9 cellular contexts compared by ENCODE assay signal in the genomic region with DNA sequence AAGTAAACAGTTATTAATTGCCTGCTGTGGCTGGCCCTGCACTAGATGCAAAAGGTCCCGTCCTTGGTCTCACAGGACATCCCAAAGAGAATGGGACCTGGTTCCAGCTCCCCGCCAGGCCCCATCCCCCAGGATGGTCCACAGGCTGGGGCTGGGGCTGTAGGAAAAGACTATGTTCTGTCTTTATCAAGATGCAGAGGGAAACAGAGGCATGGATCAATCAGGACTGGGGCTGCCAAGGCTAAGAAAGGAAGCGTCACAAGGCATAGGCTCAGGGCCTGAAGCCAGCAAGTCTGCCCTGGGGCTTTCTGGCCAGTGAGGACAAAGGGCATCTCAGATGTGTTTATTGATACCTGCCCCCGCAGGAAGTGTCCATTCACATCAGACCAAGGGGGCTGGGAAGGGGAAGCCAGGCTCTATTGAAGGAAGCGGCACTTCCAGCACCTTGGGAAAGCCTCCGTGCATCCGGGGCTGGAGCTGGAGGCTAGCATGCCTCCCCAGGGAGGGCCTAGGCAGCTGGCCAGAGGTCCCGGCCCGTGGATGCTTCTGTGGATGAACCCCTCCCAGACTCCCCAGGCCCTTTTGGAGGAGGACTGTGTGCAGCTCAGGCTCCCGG. TPM values are rescaled to one million over a fixed set of nuclear protein-coding genes. Genes with fewer than 3 reads are reported as not detected.
DNase-seq lines count a peak whose midpoint lies in the region; ATAC-seq and TF ChIP-seq lines count a peak whose summit lies in the region.
"Had no signal": no experiment of that assay in that cellular context is flagged by ENCODE, and none has a peak within 500 bp of the region (broad histone marks: within the 10 kb centered on the region; RNA-seq: fewer than 3 reads in every experiment).

No MANE protein-coding gene starts in this region.

- H3K4me3 ChIP-seq in heart right ventricle = peak overlapping the region in 3 of 10 donors; percentile 5 to 95 (median 9)

- H3K27ac ChIP-seq in heart right ventricle = peak overlapping the region; percentile 42 to 99 (median 98)

- no peaks in the 10 kb centered on the region for H3K27me3 Mint-ChIP-seq in activated T-helper 1 cell treated with anti-CD3 and anti-CD28 coated beads, Interleukin-12 subunit alpha, Interleukin-12 subunit beta, Interleukin-2, Interleukin-4 antibody, amounts not matched to agents 30 ng/mL and 10 ng/mL and 1 ng/mL, durations not matched to agents 14 hours and 24 hours and 36 hours (ENCODE audit: insufficient read depth)

- H3K4me1 ChIP-seq in heart right ventricle = peaks cover 48 to 100% (median 100%) of the 10 kb centered on the region in 9 donors

- H3K4me1 Mint-ChIP-seq in activated T-helper 1 cell treated with anti-CD3 and anti-CD28 coated beads, Interleukin-12 subunit alpha, Interleukin-12 subunit beta, Interleukin-2, Interleukin-4 antibody, amounts not matched to agents 30 ng/mL and 10 ng/mL and 1 ng/mL, durations not matched to agents 14 hours and 24 hours and 36 hours (ENCODE audit: low read depth) = peaks cover 82% of the 10 kb centered on the region

- H3K27ac Mint-ChIP-seq in activated T-helper 1 cell treated with anti-CD3 and anti-CD28 coated beads, Interleukin-12 subunit alpha, Interleukin-12 subunit beta, Interleukin-2, Interleukin-4 antibody, amounts not matched to agents 30 ng/mL and 10 ng/mL and 1 ng/mL, durations not matched to agents 14 hours and 24 hours and 36 hours = peak overlapping the region; percentile 90

- peaks cover 0 to 54% (median 0%) of the 10 kb centered on the region in 9 donors for H3K36me3 ChIP-seq in heart right ventricle

- peak overlapping the region; percentile 69 for H3K4me3 Mint-ChIP-seq in activated T-helper 1 cell treated with anti-CD3 and anti-CD28 coated beads, Interleukin-12 subunit alpha, Interleukin-12 subunit beta, Interleukin-2, Interleukin-4 antibody, amounts not matched to agents 30 ng/mL and 10 ng/mL and 1 ng/mL, durations not matched to agents 14 hours and 24 hours and 36 hours

- 21 to 44% methylated on average over 10 of the region's 10 CpGs for WGBS in heart right ventricle, 2 donors

- H3K27me3 ChIP-seq in heart right ventricle = no peaks in the 10 kb centered on the region

- H3K9me3 Mint-ChIP-seq in activated T-helper 1 cell treated with anti-CD3 and anti-CD28 coated beads, Interleukin-12 subunit alpha, Interleukin-12 subunit beta, Interleukin-2, Interleukin-4 antibody, amounts not matched to agents 30 ng/mL and 10 ng/mL and 1 ng/mL, durations not matched to agents 14 hours and 24 hours and 36 hours = no peaks in the 10 kb centered on the region

- ATAC-seq in heart right ventricle (peak; percentile 25 to 67 (median 43)), sciatic nerve (peak; percentile 17)

- CTCF ChIA-PET in GM10248 (lab: Yijun Ruan, JAX) = interaction anchor here (0.8 to 2.6 kb wide), 10 partner anchors 10 to 129 kb away, joined by 3 to 18 read pairs (median 4); no protein-coding TSS in a partner anchor

- POLR2A ChIA-PET in GM10248 (lab: Yijun Ruan, JAX) = interaction anchor here (0.6 kb wide), 1 partner anchor 449 kb away, joined by 4 read pairs; no protein-coding TSS in a partner anchor

- TF ChIP-seq CTCF in heart right ventricle (IDR thresholded peaks at IDR 0.05) (no peak), GM10266 (IDR thresholded peaks at IDR 0.05; ENCODE audit: control insufficient read depth, insufficient read depth, low read depth, missing control alignments) (no peak), GM10248 (IDR thresholded peaks at IDR 0.05; ENCODE audit: control extremely low read depth, extremely low read depth, low read depth, missing control alignments) (no peak)

- intact Hi-C loops in activated T-helper 1 cell treated with anti-CD3 and anti-CD28 coated beads, Interleukin-12 subunit alpha, Interleukin-12 subunit beta, Interleukin-2, Interleukin-4 antibody, amounts not matched to agents 30 ng/mL and 10 ng/mL and 1 ng/mL, durations not matched to agents 14 hours and 24 hours and 36 hours (cut with micrococcal nuclease) = loop anchor here (1.0 to 2.0 kb wide), 2 partner anchors 10 to 445 kb away; no protein-coding TSS in a partner anchor
- intact Hi-C loops in heart right ventricle (cut with DNase I) = loop anchor here in 1 of 10 donors (1.0 kb wide), 1 partner anchor 21 kb away; no protein-coding TSS in a partner anchor
- intact Hi-C loops in sciatic nerve (cut with DNase I) = no loop called here

- H3K36me3 Mint-ChIP-seq in activated T-helper 1 cell treated with anti-CD3 and anti-CD28 coated beads, Interleukin-12 subunit alpha, Interleukin-12 subunit beta, Interleukin-2, Interleukin-4 antibody, amounts not matched to agents 30 ng/mL and 10 ng/mL and 1 ng/mL, durations not matched to agents 14 hours and 24 hours and 36 hours (ENCODE audit: low read depth) = peaks cover 43% of the 10 kb centered on the region

- DNase-seq in ELR (ENCODE audit: low read depth) (peak; percentile 76), heart right ventricle (peak; percentile 86 to 89), sciatic nerve (ENCODE audit: low spot score) (no peak), GM10266 (ENCODE audit: extremely low spot score) (no peak), NCI-H2081 treated with DMSO at 0.1 percent for 48 hours (lab: John Stamatoyannopoulos, UW) (no peak), NCI-H446 treated with DMSO at 0.1 percent for 48 hours (lab: John Stamatoyannopoulos, UW) (no peak), GM10248 (ENCODE audit: extremely low spot score) (no peak)
- DNase-seq in activated T-helper 1 cell treated with anti-CD3 and anti-CD28 coated beads, Interleukin-12 subunit alpha, Interleukin-12 subunit beta, Interleukin-2, Interleukin-4 antibody, amounts not matched to agents 30 ng/mL and 10 ng/mL and 1 ng/mL, durations not matched to agents 14 hours and 24 hours and 36 hours (ENCODE audit: low spot score) = no peak
- DNase-seq: MM.1S had no signal

- no peaks in the 10 kb centered on the region for H3K9me3 ChIP-seq in heart right ventricle

RNA-seq across cellular contexts. Expression of a gene that starts 5.8 kb away (rescaled TPM):
- total RNA-seq in activated T-helper 1 cell treated with anti-CD3 and anti-CD28 coated beads, Interleukin-12 subunit alpha, Interleukin-12 subunit beta, Interleukin-2, Interleukin-4 antibody, amounts not matched to agents 30 ng/mL and 10 ng/mL and 1 ng/mL, durations not matched to agents 14 hours and 24 hours and 36 hours = 114 and 115 TPM in 2 replicates
- 100 to 1,000 TPM in 1 of 10 donors, 10 to 100 TPM in 9; 36.6 to 112 (median 69.0) TPM for total RNA-seq in heart right ventricle
- 100 to 1,000 TPM in 1 of 2 donors, 10 to 100 TPM in 1; 47.0 to 102 TPM for polyA plus RNA-seq in heart right ventricle
- 171 TPM for total RNA-seq in sciatic nerve

RNA-seq across cellular contexts. Expression of a gene that starts 48.0 kb away (rescaled TPM):
- total RNA-seq in activated T-helper 1 cell treated with anti-CD3 and anti-CD28 coated beads, Interleukin-12 subunit alpha, Interleukin-12 subunit beta, Interleukin-2, Interleukin-4 antibody, amounts not matched to agents 30 ng/mL and 10 ng/mL and 1 ng/mL, durations not matched to agents 14 hours and 24 hours and 36 hours = 0.18 and 0.32 TPM in 2 replicates
- total RNA-seq in heart right ventricle (under 1 TPM in 5 of 10 donors, not detected in 5; 0.05 to 0.16 (median 0.07) TPM), sciatic nerve (0.53 TPM)
- under 1 TPM; 0.03 to 0.15 TPM for polyA plus RNA-seq in heart right ventricle

Comparison
In these comparisons a context has a peak if more than half of its experiments do, and no peak if none do; other contexts are left out.
1. DNase-seq: peak in ELR (single experiment) and heart right ventricle (2 of 2); none in activated T-helper 1 cell treated with anti-CD3 and anti-CD28 coated beads, Interleukin-12 subunit alpha, Interleukin-12 subunit beta, Interleukin-2, Interleukin-4 antibody, amounts not matched to agents 30 ng/mL and 10 ng/mL and 1 ng/mL, durations not matched to agents 14 hours and 24 hours and 36 hours (single experiment), sciatic nerve (single experiment), GM10266 (single experiment), NCI-H2081 treated with DMSO at 0.1 percent for 48 hours (single experiment), NCI-H446 treated with DMSO at 0.1 percent for 48 hours (single experiment) and GM10248 (single experiment).